1 cellular context compared by ENCODE assay signal in the genomic region with DNA sequence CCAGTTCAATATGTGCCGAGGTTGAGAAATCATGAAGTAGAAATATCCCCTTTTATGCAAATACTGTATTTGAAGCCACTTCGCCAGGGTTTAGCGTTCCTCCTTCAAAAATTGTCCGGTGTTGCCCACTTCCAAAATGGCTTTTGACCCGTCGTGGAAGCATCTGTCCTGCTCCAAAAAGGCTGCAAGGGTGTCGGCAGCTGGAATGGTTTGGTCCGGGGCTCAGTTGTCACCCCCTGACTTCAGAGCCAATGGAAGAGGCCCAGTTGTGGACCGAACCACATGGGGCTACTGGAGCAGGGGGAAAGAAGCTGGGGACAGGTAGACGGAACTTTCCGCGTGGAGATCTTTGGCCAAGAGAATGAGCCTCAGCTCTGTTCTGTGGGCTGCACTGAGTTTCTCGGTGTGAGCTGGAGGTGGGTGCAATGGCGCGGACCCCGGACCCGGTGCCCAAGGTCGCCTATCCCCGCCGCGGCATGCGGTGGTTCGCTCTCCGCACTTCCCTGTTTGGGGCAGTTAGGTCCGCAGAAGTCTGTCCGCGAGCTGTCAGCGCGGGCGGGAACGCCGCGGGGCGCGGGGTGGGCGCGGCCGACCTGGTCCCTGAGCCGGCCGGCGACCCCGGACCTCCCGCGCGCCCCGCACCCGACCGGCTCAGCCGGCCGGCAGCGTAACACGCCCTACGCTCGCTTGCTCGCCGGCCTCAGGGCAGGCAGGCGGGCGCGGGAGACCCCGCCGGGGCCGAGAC.
TF ChIP-seq lines count a peak whose summit lies in the region.

Gene ANKRD13A (plus strand): TSS at position 527 of the 745 bp plus-strand sequence. CDS start 259 bp downstream, outside the sequence.

TF ChIP-seq in GM12878, 131 proteins besides CTCF, POLR2A, EP300 and RAD21 (continued from another document):
- TF ChIP-seq, protein P1, sequence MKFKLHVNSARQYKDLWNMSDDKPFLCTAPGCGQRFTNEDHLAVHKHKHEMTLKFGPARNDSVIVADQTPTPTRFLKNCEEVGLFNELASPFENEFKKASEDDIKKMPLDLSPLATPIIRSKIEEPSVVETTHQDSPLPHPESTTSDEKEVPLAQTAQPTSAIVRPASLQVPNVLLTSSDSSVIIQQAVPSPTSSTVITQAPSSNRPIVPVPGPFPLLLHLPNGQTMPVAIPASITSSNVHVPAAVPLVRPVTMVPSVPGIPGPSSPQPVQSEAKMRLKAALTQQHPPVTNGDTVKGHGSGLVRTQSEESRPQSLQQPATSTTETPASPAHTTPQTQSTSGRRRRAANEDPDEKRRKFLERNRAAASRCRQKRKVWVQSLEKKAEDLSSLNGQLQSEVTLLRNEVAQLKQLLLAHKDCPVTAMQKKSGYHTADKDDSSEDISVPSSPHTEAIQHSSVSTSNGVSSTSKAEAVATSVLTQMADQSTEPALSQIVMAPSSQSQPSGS (IDR thresholded peaks at IDR 0.05; ENCODE audit: low read length) = no peak
- TF ChIP-seq CBFB (IDR thresholded peaks at IDR 0.05; ENCODE audit: low read depth) (peak; percentile 74; the same call in 1 of the 2 replicates), POU2F2 (IDR thresholded peaks at IDR 0.05; ENCODE audit: borderline replicate concordance, low read depth, low read length) (peak; percentile 89), TCF12 (IDR thresholded peaks at IDR 0.05; ENCODE audit: low read depth, low read length) (peak; percentile 52; the same call in 1 of the 2 replicates), CHD1 (IDR thresholded peaks at IDR 0.05; ENCODE audit: low read depth, low read length) (peak; percentile 100), RCOR1 (conservative IDR thresholded peaks at IDR 0.05; ENCODE audit: low read depth, low read length) (0 out of 2 replicates have a peak, but pooled peaks have one; percentile 38), TCF7 (IDR thresholded peaks at IDR 0.05; ENCODE audit: borderline replicate concordance) (no peak), PBX3 (IDR thresholded peaks at IDR 0.05; ENCODE audit: insufficient replicate concordance, low read depth, low read length) (peak; percentile 37), MTA3 (IDR thresholded peaks at IDR 0.05; ENCODE audit: borderline replicate concordance, low read length) (no peak), CREB1 (IDR thresholded peaks at IDR 0.05; ENCODE audit: low read depth) (peak; percentile 84), FOXK2 (IDR thresholded peaks at IDR 0.05) (peak; percentile 100), KLF5 (IDR thresholded peaks at IDR 0.05; ENCODE audit: partially characterized antibody) (peak; percentile 100), NFYA (IDR thresholded peaks at IDR 0.05; ENCODE audit: borderline replicate concordance, low read depth, low read length) (no peak), NR2F1 (conservative IDR thresholded peaks at IDR 0.05) (peak; percentile 58), SKIL (IDR thresholded peaks at IDR 0.05; ENCODE audit: low read depth, poor library complexity, severe bottlenecking) (peak; percentile 99), MEF2A (IDR thresholded peaks at IDR 0.05; ENCODE audit: insufficient read depth, low read depth, low read length) (0 out of 2 replicates have a peak, but pooled peaks have one; percentile 37), USF1 (IDR thresholded peaks at IDR 0.05; ENCODE audit: borderline replicate concordance, extremely low read length, insufficient read depth, low read depth, low read length) (no peak), EED (IDR thresholded peaks at IDR 0.05; ENCODE audit: low read depth) (no peak)
- TF ChIP-seq, protein P2, sequence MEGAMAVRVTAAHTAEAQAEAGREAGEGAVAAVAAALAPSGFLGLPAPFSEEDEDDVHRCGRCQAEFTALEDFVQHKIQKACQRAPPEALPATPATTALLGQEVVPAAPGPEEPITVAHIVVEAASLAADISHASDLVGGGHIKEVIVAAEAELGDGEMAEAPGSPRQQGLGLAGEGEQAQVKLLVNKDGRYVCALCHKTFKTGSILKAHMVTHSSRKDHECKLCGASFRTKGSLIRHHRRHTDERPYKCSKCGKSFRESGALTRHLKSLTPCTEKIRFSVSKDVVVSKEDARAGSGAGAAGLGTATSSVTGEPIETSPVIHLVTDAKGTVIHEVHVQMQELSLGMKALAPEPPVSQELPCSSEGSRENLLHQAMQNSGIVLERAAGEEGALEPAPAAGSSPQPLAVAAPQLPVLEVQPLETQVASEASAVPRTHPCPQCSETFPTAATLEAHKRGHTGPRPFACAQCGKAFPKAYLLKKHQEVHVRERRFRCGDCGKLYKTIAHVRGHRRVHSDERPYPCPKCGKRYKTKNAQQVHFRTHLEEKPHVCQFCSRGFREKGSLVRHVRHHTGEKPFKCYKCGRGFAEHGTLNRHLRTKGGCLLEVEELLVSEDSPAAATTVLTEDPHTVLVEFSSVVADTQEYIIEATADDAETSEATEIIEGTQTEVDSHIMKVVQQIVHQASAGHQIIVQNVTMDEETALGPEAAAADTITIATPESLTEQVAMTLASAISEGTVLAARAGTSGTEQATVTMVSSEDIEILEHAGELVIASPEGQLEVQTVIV (IDR thresholded peaks at IDR 0.05; ENCODE audit: borderline replicate concordance, partially characterized antibody) = peak; percentile 97
- TF ChIP-seq, protein P3, sequence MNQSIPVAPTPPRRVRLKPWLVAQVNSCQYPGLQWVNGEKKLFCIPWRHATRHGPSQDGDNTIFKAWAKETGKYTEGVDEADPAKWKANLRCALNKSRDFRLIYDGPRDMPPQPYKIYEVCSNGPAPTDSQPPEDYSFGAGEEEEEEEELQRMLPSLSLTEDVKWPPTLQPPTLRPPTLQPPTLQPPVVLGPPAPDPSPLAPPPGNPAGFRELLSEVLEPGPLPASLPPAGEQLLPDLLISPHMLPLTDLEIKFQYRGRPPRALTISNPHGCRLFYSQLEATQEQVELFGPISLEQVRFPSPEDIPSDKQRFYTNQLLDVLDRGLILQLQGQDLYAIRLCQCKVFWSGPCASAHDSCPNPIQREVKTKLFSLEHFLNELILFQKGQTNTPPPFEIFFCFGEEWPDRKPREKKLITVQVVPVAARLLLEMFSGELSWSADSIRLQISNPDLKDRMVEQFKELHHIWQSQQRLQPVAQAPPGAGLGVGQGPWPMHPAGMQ (IDR thresholded peaks at IDR 0.05; ENCODE audit: borderline replicate concordance) = no peak
